In the genomic region with DNA sequence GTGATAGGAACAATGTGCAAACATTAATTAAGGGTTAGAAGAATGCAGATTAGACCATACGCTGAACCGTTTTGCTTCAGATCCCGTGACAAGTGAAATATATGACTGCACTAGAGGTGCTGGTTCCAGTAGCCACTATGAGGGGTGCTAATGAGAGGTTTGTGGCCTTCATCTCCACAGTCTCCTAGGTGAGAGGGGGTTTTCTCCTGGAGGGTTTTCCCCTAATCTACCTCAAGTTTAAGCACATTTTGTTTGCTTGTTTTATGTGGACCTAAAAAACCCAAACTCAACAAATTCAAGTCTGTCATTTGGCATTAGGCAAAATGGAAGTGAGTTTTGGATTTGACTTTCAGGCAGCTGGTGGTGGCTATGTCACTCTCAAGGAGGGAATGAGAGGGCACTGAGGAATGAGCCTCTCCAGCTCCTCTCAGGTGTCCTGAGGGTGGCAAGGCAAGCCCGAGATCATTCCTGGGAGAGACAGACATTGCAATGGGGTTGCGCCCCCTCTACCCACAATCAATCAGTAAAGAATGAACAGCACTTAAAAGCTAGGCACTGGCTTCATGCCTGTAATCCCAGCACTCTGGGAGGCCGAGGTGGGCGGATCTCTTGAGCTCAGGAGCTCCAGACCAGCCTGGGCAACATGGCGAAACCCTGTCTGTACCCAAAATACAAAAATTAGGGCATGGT, we compare ENCODE assay signal across 11 cellular contexts. TPM values are rescaled to one million over a fixed set of nuclear protein-coding genes. Genes with fewer than 3 reads are reported as not detected.
DNase-seq lines count a peak whose midpoint lies in the region; ATAC-seq and TF ChIP-seq lines count a peak whose summit lies in the region.
"Had no signal": no experiment of that assay in that cellular context is flagged by ENCODE, and none has a peak within 500 bp of the region (broad histone marks: within the 10 kb centered on the region; RNA-seq: fewer than 3 reads in every experiment).

No MANE protein-coding gene starts in this region.

- H4K20me1 ChIP-seq in GM23248 (ENCODE audit: insufficient read depth): no peaks in the 10 kb centered on the region
- no peaks in the 10 kb centered on the region for H4K20me1 ChIP-seq in OCI-LY3 (ENCODE audit: insufficient read depth, low read length)

- H3K4me1 ChIP-seq in GM23248 (ENCODE audit: insufficient read depth): no peaks in the 10 kb centered on the region
- peaks cover 31% of the 10 kb centered on the region for H3K4me1 ChIP-seq in OCI-LY3 (ENCODE audit: low read length)
- H3K4me1 ChIP-seq in iPS-18a (ENCODE audit: control insufficient read depth, low read depth, low read length): no peaks in the 10 kb centered on the region
- peaks cover 16% of the 10 kb centered on the region for H3K4me1 ChIP-seq in stomach smooth muscle (ENCODE audit: control insufficient read depth, insufficient read depth, low read length)
- no peaks in the 10 kb centered on the region for H3K4me1 ChIP-seq in testis

- no peaks in the 10 kb centered on the region for H3K9me2 ChIP-seq in GM23248 (ENCODE audit: insufficient read depth)

- no peak overlapping the region for H3K9ac ChIP-seq in GM23248
- peak overlapping the region; percentile 97 for H3K9ac ChIP-seq in OCI-LY3 (ENCODE audit: low read length)
- no peak overlapping the region for H3K9ac ChIP-seq in iPS-18a (ENCODE audit: low read length)
- H3K9ac ChIP-seq in stomach smooth muscle (ENCODE audit: low read length in 2 of 2): peak overlapping the region in 1 of 2 donors; percentile 92

- H2AFZ ChIP-seq in GM23248 (no peak overlapping the region), OCI-LY3 (ENCODE audit: low read depth, low read length) (peak overlapping the region; percentile 18; the same call in 1 of the 2 replicates)

- no peak overlapping the region for H3K4me2 ChIP-seq in GM23248 (ENCODE audit: unreplicated experiment)
- peak overlapping the region; percentile 96 for H3K4me2 ChIP-seq in OCI-LY3 (ENCODE audit: low read length)

- no peaks in the 10 kb centered on the region for H3K9me3 ChIP-seq in GM23248 (ENCODE audit: low read depth)
- H3K9me3 ChIP-seq in OCI-LY3 (ENCODE audit: insufficient read depth, low read length): no peaks in the 10 kb centered on the region
- no peaks in the 10 kb centered on the region for H3K9me3 ChIP-seq in iPS-18a (ENCODE audit: control insufficient read depth, low read depth, low read length)
- no peaks in the 10 kb centered on the region for H3K9me3 ChIP-seq in stomach smooth muscle (ENCODE audit: control insufficient read depth in 2 of 2, low read length in 2 of 2)
- no peaks in the 10 kb centered on the region for H3K9me3 ChIP-seq in testis

- no peaks in the 10 kb centered on the region for H3K79me2 ChIP-seq in GM23248 (ENCODE audit: insufficient read depth)
- H3K79me2 ChIP-seq in OCI-LY3 (ENCODE audit: low read length): no peaks in the 10 kb centered on the region

- ATAC-seq in GM18870 (IDR thresholded peaks at IDR 0.05; ENCODE audit: unreplicated experiment) (no peak), SK-N-SH treated with all-trans-retinoic acid at 6 μM for 48 hours (no peak), GM21576 (IDR thresholded peaks at IDR 0.05; ENCODE audit: unreplicated experiment) (no peak)

- no peak for TF ChIP-seq POLR2A in testis (IDR thresholded peaks at IDR 0.05)

- intact Hi-C loops in testis (cut with DNase I; ENCODE audit: low total_unique reads): no loop called here

- in situ Hi-C loops in GM23248 (cut with MboI): no loop called here

- WGBS in GM23248 (ENCODE audit: low coverage in 1 of 2, low lambda C conversion rate in 2 of 2, missing lambda C conversion rate in 2 of 2), 2 experiments: 63 to 67% methylated on average over 8 of the region's 8 CpGs
- WGBS in testis, 2 donors: 81 to 84% methylated on average over 8 of the region's 8 CpGs

- DNase-seq in GM23248 (peak; percentile 7), testis (no peak)

- H3K27ac ChIP-seq in GM23248: peak overlapping the region; percentile 97; the same call in 1 of the 2 replicates
- peak overlapping the region; percentile 88 for H3K27ac ChIP-seq in OCI-LY3 (ENCODE audit: low read length)
- H3K27ac ChIP-seq in iPS-18a (ENCODE audit: low read length): no peak overlapping the region
- H3K27ac ChIP-seq in stomach smooth muscle (ENCODE audit: low read length): peak overlapping the region; percentile 98
- peak overlapping the region in 1 of 2 donors; percentile 99 for H3K27ac ChIP-seq in testis

- peaks cover 20% of the 10 kb centered on the region for H3F3A ChIP-seq in GM23248 (ENCODE audit: insufficient read depth)

- no peak for TF ChIP-seq CTCF in OCI-LY3 (IDR thresholded peaks at IDR 0.05; ENCODE audit: low read depth, low read length)
- no peak for TF ChIP-seq CTCF in testis (IDR thresholded peaks at IDR 0.05)

- H3K4me3 ChIP-seq in GM23248 (no peak overlapping the region), OCI-LY3 (ENCODE audit: low read length) (peak overlapping the region; percentile 99), iPS-18a (ENCODE audit: low read length) (peak overlapping the region; percentile 88), stomach smooth muscle (ENCODE audit: low read length in 2 of 2) (peak overlapping the region in 1 of 2 donors; percentile 95), testis (no peak overlapping the region)

- H3K36me3 ChIP-seq in GM23248 (ENCODE audit: low read depth) (no peaks in the 10 kb centered on the region), OCI-LY3 (replicated peaks; ENCODE audit: low read depth, low read length) (no peaks in the 10 kb centered on the region), iPS-18a (ENCODE audit: control insufficient read depth, low read depth, low read length) (no peaks in the 10 kb centered on the region), stomach smooth muscle (ENCODE audit: control insufficient read depth in 2 of 2, insufficient read depth in 2 of 2, low read length in 2 of 2) (no peaks in the 10 kb centered on the region), testis (ENCODE audit: low read depth, missing control alignments) (no peaks in the 10 kb centered on the region)

- H3K27me3 ChIP-seq in GM23248 (replicated peaks; ENCODE audit: insufficient read depth) (no peaks in the 10 kb centered on the region), OCI-LY3 (ENCODE audit: low read depth, low read length) (no peaks in the 10 kb centered on the region), iPS-18a (ENCODE audit: control insufficient read depth, insufficient read depth, low read length) (no peaks in the 10 kb centered on the region), stomach smooth muscle (ENCODE audit: control insufficient read depth in 1 of 2, insufficient read depth in 2 of 2, low read length in 2 of 2) (no peaks in the 10 kb centered on the region), testis (no peaks in the 10 kb centered on the region)

TF ChIP-seq in SK-N-SH treated with all-trans-retinoic acid at 6 μM for 48 hours, 23 proteins besides CTCF, POLR2A, EP300 and RAD21:
- TF ChIP-seq ZC3H10 (CRISPR knock-in tag; IDR thresholded peaks at IDR 0.05): no peak

RNA-seq across cellular contexts. Expression of a gene that starts 13.9 kb away (rescaled TPM):
- 0.25 and 0.32 TPM in 2 replicates for total RNA-seq in GM23248 (2014; rRNA removed; shearing (Covaris generic))
- polyA plus RNA-seq in GM23248 (2016; fragmentation: Nextera tagmentation; extraction: Ambion mirVana) (0.76 and 0.93 TPM in 2 replicates), testis (ENCODE audit: insufficient read depth, low read depth, low replicate concordance) (13.2 TPM)
- 10 to 100 TPM in 1 of 2 donors, 1 to 10 TPM in 1; 9.3 to 12.7 TPM for total RNA-seq in testis

RNA-seq across cellular contexts. Expression of a gene that starts 50.3 kb away (rescaled TPM):
- not detected in 2 replicates for total RNA-seq in GM23248 (2014; rRNA removed; shearing (Covaris generic))
- polyA plus RNA-seq in GM23248 (2016; fragmentation: Nextera tagmentation; extraction: Ambion mirVana) (not detected in 2 replicates), testis (ENCODE audit: insufficient read depth, low read depth, low replicate concordance) (not detected)
- total RNA-seq in testis: under 1 TPM in 1 of 2 donors, not detected in 1; 0.81 TPM
- total RNA-seq: M059J; naive thymus-derived CD8-positive, alpha-beta T cell; T-helper 17 cell had no signal
- polyA plus RNA-seq: naive thymus-derived CD8-positive, alpha-beta T cell had no signal

Comparison
In these comparisons a context has a peak if more than half of its experiments do, and no peak if none do; other contexts are left out.
1. H3K4me3 ChIP-seq: peak in OCI-LY3 (single experiment) and iPS-18a (single experiment); none in GM23248 (single experiment) and testis (0 of 2).